1 cellular context compared by ENCODE assay signal in the genomic region with DNA sequence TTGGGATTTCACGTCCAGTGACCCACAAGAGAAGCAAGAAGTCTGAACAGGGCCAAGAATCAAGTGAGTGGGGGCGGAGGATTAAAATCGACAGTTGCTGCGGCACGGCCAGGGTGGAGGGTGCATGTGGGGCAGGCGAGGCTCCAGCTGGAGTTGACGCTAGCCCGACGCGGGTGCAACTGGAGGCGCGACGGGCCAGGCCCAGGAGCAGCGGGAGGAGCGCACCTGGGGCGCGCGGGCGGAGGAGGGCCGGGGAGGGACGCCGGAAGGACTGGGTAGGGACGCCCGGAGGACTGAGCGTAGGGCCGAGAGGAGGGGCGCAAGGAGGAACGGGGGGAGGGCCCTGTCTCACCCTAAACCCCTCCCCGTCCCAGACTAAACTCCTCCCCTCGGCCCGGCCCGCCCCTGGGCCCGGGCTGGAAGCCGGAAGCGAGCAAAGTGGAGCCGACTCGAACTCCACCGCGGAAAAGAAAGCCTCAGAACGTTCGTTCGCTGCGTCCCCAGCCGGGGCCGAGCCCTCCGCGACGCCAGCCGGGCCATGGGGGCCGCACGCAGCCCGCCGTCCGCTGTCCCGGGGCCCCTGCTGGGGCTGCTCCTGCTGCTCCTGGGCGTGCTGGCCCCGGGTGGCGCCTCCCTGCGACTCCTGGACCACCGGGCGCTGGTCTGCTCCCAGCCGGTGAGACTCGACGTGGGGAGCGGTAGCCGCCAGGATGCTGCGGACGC.
TF ChIP-seq lines count a peak whose summit lies in the region.

A gene with protein sequence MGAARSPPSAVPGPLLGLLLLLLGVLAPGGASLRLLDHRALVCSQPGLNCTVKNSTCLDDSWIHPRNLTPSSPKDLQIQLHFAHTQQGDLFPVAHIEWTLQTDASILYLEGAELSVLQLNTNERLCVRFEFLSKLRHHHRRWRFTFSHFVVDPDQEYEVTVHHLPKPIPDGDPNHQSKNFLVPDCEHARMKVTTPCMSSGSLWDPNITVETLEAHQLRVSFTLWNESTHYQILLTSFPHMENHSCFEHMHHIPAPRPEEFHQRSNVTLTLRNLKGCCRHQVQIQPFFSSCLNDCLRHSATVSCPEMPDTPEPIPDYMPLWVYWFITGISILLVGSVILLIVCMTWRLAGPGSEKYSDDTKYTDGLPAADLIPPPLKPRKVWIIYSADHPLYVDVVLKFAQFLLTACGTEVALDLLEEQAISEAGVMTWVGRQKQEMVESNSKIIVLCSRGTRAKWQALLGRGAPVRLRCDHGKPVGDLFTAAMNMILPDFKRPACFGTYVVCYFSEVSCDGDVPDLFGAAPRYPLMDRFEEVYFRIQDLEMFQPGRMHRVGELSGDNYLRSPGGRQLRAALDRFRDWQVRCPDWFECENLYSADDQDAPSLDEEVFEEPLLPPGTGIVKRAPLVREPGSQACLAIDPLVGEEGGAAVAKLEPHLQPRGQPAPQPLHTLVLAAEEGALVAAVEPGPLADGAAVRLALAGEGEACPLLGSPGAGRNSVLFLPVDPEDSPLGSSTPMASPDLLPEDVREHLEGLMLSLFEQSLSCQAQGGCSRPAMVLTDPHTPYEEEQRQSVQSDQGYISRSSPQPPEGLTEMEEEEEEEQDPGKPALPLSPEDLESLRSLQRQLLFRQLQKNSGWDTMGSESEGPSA (plus strand): TSS at position 447 of the 723 bp plus-strand sequence. CDS start 92 bp downstream, at position 539.

TF ChIP-seq in HEK293, 187 proteins besides CTCF, POLR2A, EP300 and RAD21 (continued from another document and continues in another):
- TF ChIP-seq ZNF140 (tag by site-specific recombination; IDR thresholded peaks at IDR 0.05) (peak; percentile 97), ZNF501 (tag by site-specific recombination; IDR thresholded peaks at IDR 0.05) (no peak), WT1 (tag by site-specific recombination; IDR thresholded peaks at IDR 0.05) (peak; percentile 56), ZNF777 (tag by site-specific recombination; IDR thresholded peaks at IDR 0.05; ENCODE audit: borderline replicate concordance) (peak; percentile 95), ZNF335 (tag by site-specific recombination; conservative IDR thresholded peaks at IDR 0.05) (peak; percentile 56), ZNF394 (tag by site-specific recombination; IDR thresholded peaks at IDR 0.05; ENCODE audit: borderline replicate concordance) (peak; percentile 96), SP2 (tag by site-specific recombination; IDR thresholded peaks at IDR 0.05) (peak; percentile 95), ZNF112 (tag by site-specific recombination; IDR thresholded peaks at IDR 0.05) (no peak), SP7 (tag by site-specific recombination; IDR thresholded peaks at IDR 0.05) (peak; percentile 75), IKZF3 (tag by site-specific recombination; IDR thresholded peaks at IDR 0.05) (no peak), ZBTB48 (tag by site-specific recombination; IDR thresholded peaks at IDR 0.05) (0 out of 2 replicates have a peak, but pooled peaks have one; percentile 16), GLIS1 (tag by site-specific recombination; IDR thresholded peaks at IDR 0.05) (peak; percentile 42), KLF16 (tag by site-specific recombination; IDR thresholded peaks at IDR 0.05) (0 out of 2 replicates have a peak, but pooled peaks have one; percentile 13)
- TF ChIP-seq, protein P1, sequence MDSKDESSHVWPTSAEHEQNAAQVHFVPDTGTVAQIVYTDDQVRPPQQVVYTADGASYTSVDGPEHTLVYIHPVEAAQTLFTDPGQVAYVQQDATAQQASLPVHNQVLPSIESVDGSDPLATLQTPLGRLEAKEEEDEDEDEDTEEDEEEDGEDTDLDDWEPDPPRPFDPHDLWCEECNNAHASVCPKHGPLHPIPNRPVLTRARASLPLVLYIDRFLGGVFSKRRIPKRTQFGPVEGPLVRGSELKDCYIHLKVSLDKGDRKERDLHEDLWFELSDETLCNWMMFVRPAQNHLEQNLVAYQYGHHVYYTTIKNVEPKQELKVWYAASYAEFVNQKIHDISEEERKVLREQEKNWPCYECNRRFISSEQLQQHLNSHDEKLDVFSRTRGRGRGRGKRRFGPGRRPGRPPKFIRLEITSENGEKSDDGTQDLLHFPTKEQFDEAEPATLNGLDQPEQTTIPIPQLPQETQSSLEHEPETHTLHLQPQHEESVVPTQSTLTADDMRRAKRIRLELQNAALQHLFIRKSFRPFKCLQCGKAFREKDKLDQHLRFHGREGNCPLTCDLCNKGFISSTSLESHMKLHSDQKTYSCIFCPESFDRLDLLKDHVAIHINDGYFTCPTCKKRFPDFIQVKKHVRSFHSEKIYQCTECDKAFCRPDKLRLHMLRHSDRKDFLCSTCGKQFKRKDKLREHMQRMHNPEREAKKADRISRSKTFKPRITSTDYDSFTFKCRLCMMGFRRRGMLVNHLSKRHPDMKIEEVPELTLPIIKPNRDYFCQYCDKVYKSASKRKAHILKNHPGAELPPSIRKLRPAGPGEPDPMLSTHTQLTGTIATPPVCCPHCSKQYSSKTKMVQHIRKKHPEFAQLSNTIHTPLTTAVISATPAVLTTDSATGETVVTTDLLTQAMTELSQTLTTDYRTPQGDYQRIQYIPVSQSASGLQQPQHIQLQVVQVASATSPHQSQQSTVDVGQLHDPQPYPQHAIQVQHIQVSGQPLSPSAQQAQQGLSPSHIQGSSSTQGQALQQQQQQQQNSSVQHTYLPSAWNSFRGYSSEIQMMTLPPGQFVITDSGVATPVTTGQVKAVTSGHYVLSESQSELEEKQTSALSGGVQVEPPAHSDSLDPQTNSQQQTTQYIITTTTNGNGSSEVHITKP (tag by site-specific recombination; IDR thresholded peaks at IDR 0.05), result peak; percentile 73
- TF ChIP-seq, protein P2, sequence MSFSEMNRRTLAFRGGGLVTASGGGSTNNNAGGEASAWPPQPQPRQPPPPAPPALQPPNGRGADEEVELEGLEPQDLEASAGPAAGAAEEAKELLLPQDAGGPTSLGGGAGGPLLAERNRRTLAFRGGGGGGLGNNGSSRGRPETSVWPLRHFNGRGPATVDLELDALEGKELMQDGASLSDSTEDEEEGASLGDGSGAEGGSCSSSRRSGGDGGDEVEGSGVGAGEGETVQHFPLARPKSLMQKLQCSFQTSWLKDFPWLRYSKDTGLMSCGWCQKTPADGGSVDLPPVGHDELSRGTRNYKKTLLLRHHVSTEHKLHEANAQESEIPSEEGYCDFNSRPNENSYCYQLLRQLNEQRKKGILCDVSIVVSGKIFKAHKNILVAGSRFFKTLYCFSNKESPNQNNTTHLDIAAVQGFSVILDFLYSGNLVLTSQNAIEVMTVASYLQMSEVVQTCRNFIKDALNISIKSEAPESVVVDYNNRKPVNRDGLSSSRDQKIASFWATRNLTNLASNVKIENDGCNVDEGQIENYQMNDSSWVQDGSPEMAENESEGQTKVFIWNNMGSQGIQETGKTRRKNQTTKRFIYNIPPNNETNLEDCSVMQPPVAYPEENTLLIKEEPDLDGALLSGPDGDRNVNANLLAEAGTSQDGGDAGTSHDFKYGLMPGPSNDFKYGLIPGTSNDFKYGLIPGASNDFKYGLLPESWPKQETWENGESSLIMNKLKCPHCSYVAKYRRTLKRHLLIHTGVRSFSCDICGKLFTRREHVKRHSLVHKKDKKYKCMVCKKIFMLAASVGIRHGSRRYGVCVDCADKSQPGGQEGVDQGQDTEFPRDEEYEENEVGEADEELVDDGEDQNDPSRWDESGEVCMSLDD (tag by site-specific recombination; IDR thresholded peaks at IDR 0.05), result peak; percentile 54; the same call in 1 of the 2 replicates
- TF ChIP-seq, protein P3, sequence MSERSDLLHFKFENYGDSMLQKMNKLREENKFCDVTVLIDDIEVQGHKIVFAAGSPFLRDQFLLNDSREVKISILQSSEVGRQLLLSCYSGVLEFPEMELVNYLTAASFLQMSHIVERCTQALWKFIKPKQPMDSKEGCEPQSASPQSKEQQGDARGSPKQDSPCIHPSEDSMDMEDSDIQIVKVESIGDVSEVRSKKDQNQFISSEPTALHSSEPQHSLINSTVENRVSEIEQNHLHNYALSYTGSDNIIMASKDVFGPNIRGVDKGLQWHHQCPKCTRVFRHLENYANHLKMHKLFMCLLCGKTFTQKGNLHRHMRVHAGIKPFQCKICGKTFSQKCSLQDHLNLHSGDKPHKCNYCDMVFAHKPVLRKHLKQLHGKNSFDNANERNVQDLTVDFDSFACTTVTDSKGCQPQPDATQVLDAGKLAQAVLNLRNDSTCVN (tag by site-specific recombination; optimal IDR thresholded peaks at IDR 0.05), result peak; percentile 93
- TF ChIP-seq, protein P4, sequence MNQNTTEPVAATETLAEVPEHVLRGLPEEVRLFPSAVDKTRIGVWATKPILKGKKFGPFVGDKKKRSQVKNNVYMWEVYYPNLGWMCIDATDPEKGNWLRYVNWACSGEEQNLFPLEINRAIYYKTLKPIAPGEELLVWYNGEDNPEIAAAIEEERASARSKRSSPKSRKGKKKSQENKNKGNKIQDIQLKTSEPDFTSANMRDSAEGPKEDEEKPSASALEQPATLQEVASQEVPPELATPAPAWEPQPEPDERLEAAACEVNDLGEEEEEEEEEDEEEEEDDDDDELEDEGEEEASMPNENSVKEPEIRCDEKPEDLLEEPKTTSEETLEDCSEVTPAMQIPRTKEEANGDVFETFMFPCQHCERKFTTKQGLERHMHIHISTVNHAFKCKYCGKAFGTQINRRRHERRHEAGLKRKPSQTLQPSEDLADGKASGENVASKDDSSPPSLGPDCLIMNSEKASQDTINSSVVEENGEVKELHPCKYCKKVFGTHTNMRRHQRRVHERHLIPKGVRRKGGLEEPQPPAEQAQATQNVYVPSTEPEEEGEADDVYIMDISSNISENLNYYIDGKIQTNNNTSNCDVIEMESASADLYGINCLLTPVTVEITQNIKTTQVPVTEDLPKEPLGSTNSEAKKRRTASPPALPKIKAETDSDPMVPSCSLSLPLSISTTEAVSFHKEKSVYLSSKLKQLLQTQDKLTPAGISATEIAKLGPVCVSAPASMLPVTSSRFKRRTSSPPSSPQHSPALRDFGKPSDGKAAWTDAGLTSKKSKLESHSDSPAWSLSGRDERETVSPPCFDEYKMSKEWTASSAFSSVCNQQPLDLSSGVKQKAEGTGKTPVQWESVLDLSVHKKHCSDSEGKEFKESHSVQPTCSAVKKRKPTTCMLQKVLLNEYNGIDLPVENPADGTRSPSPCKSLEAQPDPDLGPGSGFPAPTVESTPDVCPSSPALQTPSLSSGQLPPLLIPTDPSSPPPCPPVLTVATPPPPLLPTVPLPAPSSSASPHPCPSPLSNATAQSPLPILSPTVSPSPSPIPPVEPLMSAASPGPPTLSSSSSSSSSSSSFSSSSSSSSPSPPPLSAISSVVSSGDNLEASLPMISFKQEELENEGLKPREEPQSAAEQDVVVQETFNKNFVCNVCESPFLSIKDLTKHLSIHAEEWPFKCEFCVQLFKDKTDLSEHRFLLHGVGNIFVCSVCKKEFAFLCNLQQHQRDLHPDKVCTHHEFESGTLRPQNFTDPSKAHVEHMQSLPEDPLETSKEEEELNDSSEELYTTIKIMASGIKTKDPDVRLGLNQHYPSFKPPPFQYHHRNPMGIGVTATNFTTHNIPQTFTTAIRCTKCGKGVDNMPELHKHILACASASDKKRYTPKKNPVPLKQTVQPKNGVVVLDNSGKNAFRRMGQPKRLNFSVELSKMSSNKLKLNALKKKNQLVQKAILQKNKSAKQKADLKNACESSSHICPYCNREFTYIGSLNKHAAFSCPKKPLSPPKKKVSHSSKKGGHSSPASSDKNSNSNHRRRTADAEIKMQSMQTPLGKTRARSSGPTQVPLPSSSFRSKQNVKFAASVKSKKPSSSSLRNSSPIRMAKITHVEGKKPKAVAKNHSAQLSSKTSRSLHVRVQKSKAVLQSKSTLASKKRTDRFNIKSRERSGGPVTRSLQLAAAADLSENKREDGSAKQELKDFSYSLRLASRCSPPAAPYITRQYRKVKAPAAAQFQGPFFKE (tag by site-specific recombination; IDR thresholded peaks at IDR 0.05; ENCODE audit: borderline replicate concordance), result no peak
- TF ChIP-seq, protein P5, sequence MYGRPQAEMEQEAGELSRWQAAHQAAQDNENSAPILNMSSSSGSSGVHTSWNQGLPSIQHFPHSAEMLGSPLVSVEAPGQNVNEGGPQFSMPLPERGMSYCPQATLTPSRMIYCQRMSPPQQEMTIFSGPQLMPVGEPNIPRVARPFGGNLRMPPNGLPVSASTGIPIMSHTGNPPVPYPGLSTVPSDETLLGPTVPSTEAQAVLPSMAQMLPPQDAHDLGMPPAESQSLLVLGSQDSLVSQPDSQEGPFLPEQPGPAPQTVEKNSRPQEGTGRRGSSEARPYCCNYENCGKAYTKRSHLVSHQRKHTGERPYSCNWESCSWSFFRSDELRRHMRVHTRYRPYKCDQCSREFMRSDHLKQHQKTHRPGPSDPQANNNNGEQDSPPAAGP (tag by site-specific recombination; IDR thresholded peaks at IDR 0.05), result peak; percentile 83
- TF ChIP-seq, protein P6, sequence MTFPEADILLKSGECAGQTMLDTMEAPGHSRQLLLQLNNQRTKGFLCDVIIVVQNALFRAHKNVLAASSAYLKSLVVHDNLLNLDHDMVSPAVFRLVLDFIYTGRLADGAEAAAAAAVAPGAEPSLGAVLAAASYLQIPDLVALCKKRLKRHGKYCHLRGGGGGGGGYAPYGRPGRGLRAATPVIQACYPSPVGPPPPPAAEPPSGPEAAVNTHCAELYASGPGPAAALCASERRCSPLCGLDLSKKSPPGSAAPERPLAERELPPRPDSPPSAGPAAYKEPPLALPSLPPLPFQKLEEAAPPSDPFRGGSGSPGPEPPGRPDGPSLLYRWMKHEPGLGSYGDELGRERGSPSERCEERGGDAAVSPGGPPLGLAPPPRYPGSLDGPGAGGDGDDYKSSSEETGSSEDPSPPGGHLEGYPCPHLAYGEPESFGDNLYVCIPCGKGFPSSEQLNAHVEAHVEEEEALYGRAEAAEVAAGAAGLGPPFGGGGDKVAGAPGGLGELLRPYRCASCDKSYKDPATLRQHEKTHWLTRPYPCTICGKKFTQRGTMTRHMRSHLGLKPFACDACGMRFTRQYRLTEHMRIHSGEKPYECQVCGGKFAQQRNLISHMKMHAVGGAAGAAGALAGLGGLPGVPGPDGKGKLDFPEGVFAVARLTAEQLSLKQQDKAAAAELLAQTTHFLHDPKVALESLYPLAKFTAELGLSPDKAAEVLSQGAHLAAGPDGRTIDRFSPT (tag by site-specific recombination; IDR thresholded peaks at IDR 0.05), result 0 out of 2 replicates have a peak, but pooled peaks have one; percentile 21
- TF ChIP-seq, protein P7, sequence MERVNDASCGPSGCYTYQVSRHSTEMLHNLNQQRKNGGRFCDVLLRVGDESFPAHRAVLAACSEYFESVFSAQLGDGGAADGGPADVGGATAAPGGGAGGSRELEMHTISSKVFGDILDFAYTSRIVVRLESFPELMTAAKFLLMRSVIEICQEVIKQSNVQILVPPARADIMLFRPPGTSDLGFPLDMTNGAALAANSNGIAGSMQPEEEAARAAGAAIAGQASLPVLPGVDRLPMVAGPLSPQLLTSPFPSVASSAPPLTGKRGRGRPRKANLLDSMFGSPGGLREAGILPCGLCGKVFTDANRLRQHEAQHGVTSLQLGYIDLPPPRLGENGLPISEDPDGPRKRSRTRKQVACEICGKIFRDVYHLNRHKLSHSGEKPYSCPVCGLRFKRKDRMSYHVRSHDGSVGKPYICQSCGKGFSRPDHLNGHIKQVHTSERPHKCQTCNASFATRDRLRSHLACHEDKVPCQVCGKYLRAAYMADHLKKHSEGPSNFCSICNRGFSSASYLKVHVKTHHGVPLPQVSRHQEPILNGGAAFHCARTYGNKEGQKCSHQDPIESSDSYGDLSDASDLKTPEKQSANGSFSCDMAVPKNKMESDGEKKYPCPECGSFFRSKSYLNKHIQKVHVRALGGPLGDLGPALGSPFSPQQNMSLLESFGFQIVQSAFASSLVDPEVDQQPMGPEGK (tag by site-specific recombination; IDR thresholded peaks at IDR 0.05), result peak; percentile 95
- TF ChIP-seq, protein P8, sequence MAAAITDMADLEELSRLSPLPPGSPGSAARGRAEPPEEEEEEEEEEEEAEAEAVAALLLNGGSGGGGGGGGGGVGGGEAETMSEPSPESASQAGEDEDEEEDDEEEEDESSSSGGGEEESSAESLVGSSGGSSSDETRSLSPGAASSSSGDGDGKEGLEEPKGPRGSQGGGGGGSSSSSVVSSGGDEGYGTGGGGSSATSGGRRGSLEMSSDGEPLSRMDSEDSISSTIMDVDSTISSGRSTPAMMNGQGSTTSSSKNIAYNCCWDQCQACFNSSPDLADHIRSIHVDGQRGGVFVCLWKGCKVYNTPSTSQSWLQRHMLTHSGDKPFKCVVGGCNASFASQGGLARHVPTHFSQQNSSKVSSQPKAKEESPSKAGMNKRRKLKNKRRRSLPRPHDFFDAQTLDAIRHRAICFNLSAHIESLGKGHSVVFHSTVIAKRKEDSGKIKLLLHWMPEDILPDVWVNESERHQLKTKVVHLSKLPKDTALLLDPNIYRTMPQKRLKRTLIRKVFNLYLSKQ (tag by site-specific recombination; IDR thresholded peaks at IDR 0.05; ENCODE audit: borderline replicate concordance), result no peak
